ENCODE assay signal across 8 cellular contexts in genomic region chr6:132768051-132768517, GRCh38. TPM values are rescaled to one million over a fixed set of nuclear protein-coding genes. Genes with fewer than 3 reads are reported as not detected.
DNase-seq lines count a peak whose midpoint lies in the region; ATAC-seq and TF ChIP-seq lines count a peak whose summit lies in the region.

No MANE protein-coding gene starts in this region.

- DNase-seq in BJ (ENCODE audit: low read depth) (no peak), NAMALWA (ENCODE audit: low spot score) (peak; percentile 37), stomach (peak; percentile 52), putamen (ENCODE audit: low spot score) (no peak)
- DNase-seq in activated T-cell treated with anti-CD3 and anti-CD28 coated beads, Interleukin-2, amount 50 U/mL, for 72 hours, result peak; percentile 25 to 43

- no peak for TF ChIP-seq POLR2A in stomach (IDR thresholded peaks at IDR 0.05)

- peaks cover 0 to 3% of the 10 kb centered on the region in 2 donors for H3K36me3 Mint-ChIP-seq in activated T-cell treated with anti-CD3 and anti-CD28 coated beads, Interleukin-2, amount 50 U/mL, for 72 hours (ENCODE audit: insufficient read depth in 2 of 2)

- H3K9ac ChIP-seq in iPS-15b (ENCODE audit: low read depth, low read length), result peak overlapping the region; percentile 38

- peak overlapping the region in 1 of 5 donors; percentile 11 for H3K27ac ChIP-seq in stomach

- TF ChIP-seq EP300 in stomach (IDR thresholded peaks at IDR 0.05), result no peak

- peaks cover 17% of the 10 kb centered on the region for H3K4me1 Mint-ChIP-seq in activated T-cell treated with anti-CD3 and anti-CD28 coated beads, Interleukin-2, amount 50 U/mL, for 72 hours (ENCODE audit: low read depth)

- no peak overlapping the region for H3K4me3 ChIP-seq in BJ (ENCODE audit: low read depth, low read length)
- H3K4me3 ChIP-seq in iPS-15b (ENCODE audit: low read depth, low read length), result peak overlapping the region; percentile 48
- no peak overlapping the region for H3K4me3 ChIP-seq in stomach

- intact Hi-C loops in stomach (cut with DNase I; ENCODE audit: low total_unique reads), result loop anchor here (10.0 kb wide), 1 partner anchor 103 kb away; no protein-coding TSS in a partner anchor

- H3K9me3 Mint-ChIP-seq in activated T-cell treated with anti-CD3 and anti-CD28 coated beads, Interleukin-2, amount 50 U/mL, for 72 hours, result no peaks in the 10 kb centered on the region

- no peaks in the 10 kb centered on the region for H3K27me3 ChIP-seq in BJ (ENCODE audit: control insufficient read depth, insufficient read depth, low read length)
- no peaks in the 10 kb centered on the region for H3K27me3 ChIP-seq in iPS-15b (ENCODE audit: control insufficient read depth, insufficient read depth, low read length)
- no peaks in the 10 kb centered on the region for H3K27me3 ChIP-seq in stomach

- no peak overlapping the region for H3K4me3 Mint-ChIP-seq in activated T-cell treated with anti-CD3 and anti-CD28 coated beads, Interleukin-2, amount 50 U/mL, for 72 hours

- TF ChIP-seq CTCF in BJ (IDR thresholded peaks at IDR 0.05; ENCODE audit: insufficient read depth, low read depth, low read length), result peak; percentile 12; the same call in 1 of the 2 replicates
- peak in 5 of 7 experiments; percentile 34 to 95 (median 72) for TF ChIP-seq CTCF in stomach (IDR thresholded peaks at IDR 0.05)

- CTCF ChIA-PET in BJ (lab: Yijun Ruan, JAX), result interaction anchor here (0.6 to 0.9 kb wide), 2 partner anchors 89 to 98 kb away, joined by 3 to 4 read pairs; no protein-coding TSS in a partner anchor

- peak; percentile 64 for ATAC-seq in GM18858 (IDR thresholded peaks at IDR 0.05; ENCODE audit: unreplicated experiment)
- ATAC-seq in HG02884 (IDR thresholded peaks at IDR 0.05; ENCODE audit: unreplicated experiment), result peak; percentile 79
- ATAC-seq in activated T-cell treated with anti-CD3 and anti-CD28 coated beads, Interleukin-2, amount 50 U/mL, for 72 hours (replicated peaks in 1 of 2), result peak; percentile 70 to 83

- H3K27ac Mint-ChIP-seq in activated T-cell treated with anti-CD3 and anti-CD28 coated beads, Interleukin-2, amount 50 U/mL, for 72 hours, result no peak overlapping the region

- H3K27me3 Mint-ChIP-seq in activated T-cell treated with anti-CD3 and anti-CD28 coated beads, Interleukin-2, amount 50 U/mL, for 72 hours (ENCODE audit: low read depth), result no peaks in the 10 kb centered on the region

- WGBS in stomach, 5 donors, result 8 to 41% (median 17%) methylated on average over 6 of the region's 6 CpGs

- H3K36me3 ChIP-seq in BJ (ENCODE audit: control insufficient read depth, insufficient read depth, low read length) (no peaks in the 10 kb centered on the region), iPS-15b (ENCODE audit: control insufficient read depth, insufficient read depth, low read length) (no peaks in the 10 kb centered on the region), stomach (peaks cover 6 to 37% (median 34%) of the 10 kb centered on the region in 4 donors)

- H3K9me3 ChIP-seq in iPS-15b (ENCODE audit: control insufficient read depth, insufficient read depth, low read length), result no peaks in the 10 kb centered on the region
- no peaks in the 10 kb centered on the region for H3K9me3 ChIP-seq in stomach

- POLR2A ChIA-PET in BJ (lab: Charles Lee), result no interaction called here

- H3K4me1 ChIP-seq in iPS-15b (ENCODE audit: control insufficient read depth, insufficient read depth, low read length) (no peaks in the 10 kb centered on the region), stomach (peaks cover 6 to 32% (median 10%) of the 10 kb centered on the region in 4 donors)

RNA-seq across cellular contexts. Expression of gene VNN2, which starts 10.4 kb away (rescaled TPM):
- not detected in 2 replicates for polyA plus RNA-seq in BJ (2011; rRNA removed)
- not detected in 2 replicates for polyA minus RNA-seq in BJ (2011; rRNA and poly(A)+ RNA removed)
- 10 to 100 TPM; 14.4 to 16.6 TPM for total RNA-seq in activated T-cell treated with anti-CD3 and anti-CD28 coated beads, Interleukin-2, amount 50 U/mL, for 72 hours
- total RNA-seq in stomach, result 1 to 10 TPM in 3 of 5 donors, under 1 TPM in 1, not detected in 1; 0.45 to 9.5 (median 3.3) TPM
- 1 to 10 TPM; 1.4 to 6.1 (median 3.7) TPM for polyA plus RNA-seq in stomach

RNA-seq across cellular contexts. Expression of gene SLC18B1, which starts 30.4 kb away (rescaled TPM):
- polyA plus RNA-seq in BJ (2011; rRNA removed) (0.63 and 1.9 TPM in 2 replicates), stomach (1 to 10 TPM; 4.3 to 9.8 (median 5.3) TPM)
- 0.62 and 0.90 TPM in 2 replicates for polyA minus RNA-seq in BJ (2011; rRNA and poly(A)+ RNA removed)
- total RNA-seq in activated T-cell treated with anti-CD3 and anti-CD28 coated beads, Interleukin-2, amount 50 U/mL, for 72 hours, result 1 to 10 TPM; 5.1 to 6.9 TPM
- total RNA-seq in stomach, result 10 to 100 TPM in 4 of 5 donors, under 1 TPM in 1; 0.29 to 31.2 (median 19.6) TPM

RNA-seq across cellular contexts. Expression of gene RPS12, which starts 46.3 kb away (rescaled TPM):
- 3,063 and 4,031 TPM in 2 replicates for polyA plus RNA-seq in BJ (2011; rRNA removed)
- 1,142 and 1,893 TPM in 2 replicates for polyA minus RNA-seq in BJ (2011; rRNA and poly(A)+ RNA removed)
- 1,000 to 10,000 TPM; 1,863 to 1,938 TPM for total RNA-seq in activated T-cell treated with anti-CD3 and anti-CD28 coated beads, Interleukin-2, amount 50 U/mL, for 72 hours
- total RNA-seq in stomach, result 1,000 to 10,000 TPM in 1 of 5 donors, 100 to 1,000 TPM in 4; 256 to 1,823 (median 908) TPM
- 1,000 to 10,000 TPM; 3,295 to 4,053 (median 3,686) TPM for polyA plus RNA-seq in stomach

RNA-seq across cellular contexts. Expression of gene VNN1, which starts 54.2 kb away (rescaled TPM):
- not detected in 2 replicates for polyA plus RNA-seq in BJ (2011; rRNA removed)
- polyA minus RNA-seq in BJ (2011; rRNA and poly(A)+ RNA removed), result not detected in 2 replicates
- total RNA-seq in activated T-cell treated with anti-CD3 and anti-CD28 coated beads, Interleukin-2, amount 50 U/mL, for 72 hours, result not detected
- total RNA-seq in stomach, result 10 to 100 TPM in 1 of 5 donors, 1 to 10 TPM in 3, not detected in 1; 2.3 to 52.2 (median 3.3) TPM
- polyA plus RNA-seq in stomach, result 1 to 10 TPM; 1.1 to 1.4 (median 1.2) TPM

Comparison
In these comparisons a context has a peak if more than half of its experiments do, and no peak if none do; other contexts are left out.
1. DNase-seq: peak in NAMALWA (single experiment), activated T-cell treated with anti-CD3 and anti-CD28 coated beads, Interleukin-2, amount 50 U/mL, for 72 hours (2 of 2) and stomach (single experiment); none in BJ (single experiment) and putamen (single experiment).
2. Peak in every context shown above with its lines, with median percentiles within 50 percentile points of each other: ATAC-seq.